1 cellular context compared by ENCODE assay signal in genomic region chr12:80186727-80187217, GRCh38.
TF ChIP-seq lines count a peak whose summit lies in the region.

No MANE protein-coding gene starts in this region.

TF ChIP-seq in IMR-90, 13 proteins besides CTCF, POLR2A, EP300 and RAD21 (continued from another document):
- no peak for TF ChIP-seq ELK1 (IDR thresholded peaks at IDR 0.05; ENCODE audit: borderline replicate concordance, low read depth, low read length)
